ENCODE assay signal across 8 cellular contexts in genomic region chr12:47408171-47408871, GRCh38.
DNase-seq lines count a peak whose midpoint lies in the region; ATAC-seq, FAIRE-seq and TF ChIP-seq lines count a peak whose summit lies in the region.

No MANE protein-coding gene starts in this region.

- H3K27me3 Mint-ChIP-seq in CD14-positive monocyte (ENCODE audit: low read depth in 3 of 3) = peaks cover 1 to 6% (median 5%) of the 10 kb centered on the region in 3 donors
- no peaks in the 10 kb centered on the region for H3K27me3 Mint-ChIP-seq in effector memory CD8-positive, alpha-beta T cell

- peaks cover 0 to 1% (median 0%) of the 10 kb centered on the region in 7 donors for H3K9me3 Mint-ChIP-seq in CD14-positive monocyte
- H3K9me3 Mint-ChIP-seq in effector memory CD8-positive, alpha-beta T cell = no peaks in the 10 kb centered on the region

- H3K4me3 Mint-ChIP-seq in CD14-positive monocyte = no peak overlapping the region
- H3K4me3 Mint-ChIP-seq in effector memory CD8-positive, alpha-beta T cell = no peak overlapping the region

- no peaks in the 10 kb centered on the region for H3K36me3 Mint-ChIP-seq in CD14-positive monocyte
- H3K36me3 Mint-ChIP-seq in effector memory CD8-positive, alpha-beta T cell (ENCODE audit: insufficient read depth) = no peaks in the 10 kb centered on the region

- intact Hi-C loops in CD14-positive monocyte (cut with micrococcal nuclease) = loop anchor here (5.0 to 10.0 kb wide), 3 partner anchors 54 to 376 kb away; no protein-coding TSS in a partner anchor

- peak; percentile 61 for TF ChIP-seq CTCF in CD14-positive monocyte (IDR thresholded peaks at IDR 0.05)

- H3K27ac Mint-ChIP-seq in CD14-positive monocyte = no peak overlapping the region
- H3K27ac Mint-ChIP-seq in effector memory CD8-positive, alpha-beta T cell = peak overlapping the region in 1 of 2 donors; percentile 39

- FAIRE-seq in urothelium cell line (lab: Jason Lieb, UNC) = no peak

- ATAC-seq in GM18520 (IDR thresholded peaks at IDR 0.05; ENCODE audit: unreplicated experiment) (peak; percentile 85), HG02943 (IDR thresholded peaks at IDR 0.05; ENCODE audit: low read depth, unreplicated experiment) (peak; percentile 89)
- peak; percentile 85 for ATAC-seq in effector memory CD8-positive, alpha-beta T cell (replicated peaks)

- H3K4me1 Mint-ChIP-seq in CD14-positive monocyte = peaks cover 3% of the 10 kb centered on the region
- H3K4me1 Mint-ChIP-seq in effector memory CD8-positive, alpha-beta T cell (ENCODE audit: low read depth in 2 of 2) = peaks cover 8 to 10% of the 10 kb centered on the region in 2 donors

- DNase-seq in CD14-positive monocyte (ENCODE audit: low spot score) (peak; percentile 56), NCI-H69 (lab: John Stamatoyannopoulos, UW) (peak; percentile 58), urothelium cell line (ENCODE audit: low spot score) (peak; percentile 33), NCI-H2171 (lab: John Stamatoyannopoulos, UW) (no peak), COLO668 (lab: John Stamatoyannopoulos, UW; ENCODE audit: unreplicated experiment) (no peak)
- DNase-seq in effector memory CD8-positive, alpha-beta T cell = peak in 2 of 3 experiments; percentile 15 to 22

Comparison
In these comparisons a context has a peak if more than half of its experiments do, and no peak if none do; other contexts are left out.
1. DNase-seq: peak in CD14-positive monocyte (single experiment), NCI-H69 (single experiment), effector memory CD8-positive, alpha-beta T cell (2 of 3) and urothelium cell line (single experiment); none in NCI-H2171 (single experiment) and COLO668 (single experiment).
2. Peak in every context shown above with its lines, with median percentiles within 50 percentile points of each other: ATAC-seq.